In the genomic region with DNA sequence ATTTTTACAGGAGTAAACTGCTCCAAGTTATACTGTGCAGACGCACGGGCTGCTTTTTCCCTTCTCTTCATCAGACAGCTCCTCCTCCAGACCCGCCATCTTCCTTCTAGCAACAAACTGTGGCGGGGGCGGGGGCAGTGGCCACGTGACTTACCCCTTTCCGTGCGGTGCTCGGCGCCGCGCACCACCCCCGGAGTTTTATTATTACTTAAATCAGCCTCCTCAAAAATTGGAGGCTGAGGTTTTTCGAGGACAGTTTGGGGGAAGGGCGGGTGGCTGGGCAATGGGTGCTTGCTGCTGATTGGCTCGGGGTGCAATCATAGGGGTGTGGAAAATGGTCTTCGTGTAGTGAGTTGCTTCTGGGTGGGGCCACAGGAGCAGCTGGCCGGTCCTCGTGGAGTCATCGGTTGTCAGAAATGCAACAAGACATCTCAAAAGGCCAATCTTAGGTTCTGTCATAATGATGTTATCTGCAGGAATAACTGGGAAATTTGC, we compare ENCODE assay signal across 1 cellular context.
TF ChIP-seq lines count a peak whose summit lies in the region.

No MANE protein-coding gene starts in this region.

TF ChIP-seq in A549, 52 proteins besides CTCF, POLR2A, EP300 and RAD21:
- TF ChIP-seq HOXB13 (CRISPR knock-in tag; IDR thresholded peaks at IDR 0.05; ENCODE audit: low read depth), result peak; percentile 16; the same call in 1 of the 2 replicates
- no peak for TF ChIP-seq EHF (CRISPR knock-in tag; IDR thresholded peaks at IDR 0.05)
- no peak for TF ChIP-seq ATOH8 (CRISPR knock-in tag; IDR thresholded peaks at IDR 0.05; ENCODE audit: low read depth)
- no peak for TF ChIP-seq MAFK (IDR thresholded peaks at IDR 0.05; ENCODE audit: partially characterized antibody)
- 0 out of 2 replicates have a peak, but pooled peaks have one; percentile 53 for TF ChIP-seq E2F6 (IDR thresholded peaks at IDR 0.05; ENCODE audit: borderline replicate concordance, low read depth)
- TF ChIP-seq, protein P1, sequence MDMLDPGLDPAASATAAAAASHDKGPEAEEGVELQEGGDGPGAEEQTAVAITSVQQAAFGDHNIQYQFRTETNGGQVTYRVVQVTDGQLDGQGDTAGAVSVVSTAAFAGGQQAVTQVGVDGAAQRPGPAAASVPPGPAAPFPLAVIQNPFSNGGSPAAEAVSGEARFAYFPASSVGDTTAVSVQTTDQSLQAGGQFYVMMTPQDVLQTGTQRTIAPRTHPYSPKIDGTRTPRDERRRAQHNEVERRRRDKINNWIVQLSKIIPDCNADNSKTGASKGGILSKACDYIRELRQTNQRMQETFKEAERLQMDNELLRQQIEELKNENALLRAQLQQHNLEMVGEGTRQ (IDR thresholded peaks at IDR 0.05), result peak; percentile 76
- TF ChIP-seq ZC3H11A (IDR thresholded peaks at IDR 0.05), result no peak
